ENCODE assay signal across 23 cellular contexts in the genomic region with DNA sequence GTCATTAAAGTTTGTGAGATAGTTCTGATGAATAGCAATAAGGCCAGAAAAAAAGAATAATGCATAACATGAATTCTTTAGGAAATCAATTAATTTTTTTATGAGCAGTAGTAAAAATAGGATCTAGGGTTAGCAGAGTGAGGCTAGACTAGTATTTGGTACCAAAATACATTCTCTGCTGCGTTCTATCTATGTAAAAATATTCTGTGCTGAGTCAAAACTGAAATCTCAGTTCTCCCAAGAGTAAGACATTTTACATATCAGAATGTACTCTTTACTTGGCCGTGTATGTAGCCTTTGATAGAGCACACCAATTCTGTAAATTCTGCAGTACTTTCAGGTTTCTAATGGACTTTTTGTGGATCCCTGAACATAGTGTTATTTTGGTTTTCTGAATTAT.
DNase-seq lines count a peak whose midpoint lies in the region; ATAC-seq and TF ChIP-seq lines count a peak whose summit lies in the region.
"Had no signal": no experiment of that assay in that cellular context is flagged by ENCODE, and none has a peak within 500 bp of the region (broad histone marks: within the 10 kb centered on the region; RNA-seq: fewer than 3 reads in every experiment).

No MANE protein-coding gene starts in this region.

- H3K9ac ChIP-seq in MM.1S (ENCODE audit: low read length): no peak overlapping the region

- H3K9me2 ChIP-seq in MM.1S (replicated peaks; ENCODE audit: insufficient read depth, low read length): no peaks in the 10 kb centered on the region

- no peak overlapping the region for H2AFZ ChIP-seq in MM.1S (ENCODE audit: low read length)

- intact Hi-C loops in upper lobe of right lung (cut with DNase I): no loop called here
- intact Hi-C loops in cardiac septum (cut with DNase I): no loop called here

- no peaks in the 10 kb centered on the region for H3F3A ChIP-seq in MM.1S (ENCODE audit: insufficient read depth, low read length)

- peak overlapping the region; percentile 15; the same call in 1 of the 2 replicates for H3K4me2 ChIP-seq in MM.1S (ENCODE audit: low read depth, low read length)

- H3K27ac ChIP-seq in MM.1S (ENCODE audit: low read length) (no peak overlapping the region), upper lobe of right lung (no peak overlapping the region)

- H3K9me3 ChIP-seq in MM.1S (replicated peaks; ENCODE audit: insufficient read depth, low read length) (no peaks in the 10 kb centered on the region), upper lobe of right lung (no peaks in the 10 kb centered on the region)

- H3K79me2 ChIP-seq in MM.1S (ENCODE audit: low read length): no peaks in the 10 kb centered on the region

- H3K36me3 ChIP-seq in MM.1S (replicated peaks; ENCODE audit: insufficient read depth, low read length) (no peaks in the 10 kb centered on the region), upper lobe of right lung (no peaks in the 10 kb centered on the region)

- TF ChIP-seq CTCF in MM.1S (IDR thresholded peaks at IDR 0.05; ENCODE audit: low read length) (no peak), foreskin fibroblast (IDR thresholded peaks at IDR 0.05; ENCODE audit: low read depth, low read length) (no peak), upper lobe of right lung (IDR thresholded peaks at IDR 0.05) (no peak)

- no peaks in the 10 kb centered on the region for H4K20me1 ChIP-seq in MM.1S (ENCODE audit: insufficient read depth, low read length)

- H3K27me3 ChIP-seq in MM.1S (replicated peaks; ENCODE audit: insufficient read depth, low read length): no peaks in the 10 kb centered on the region
- H3K27me3 ChIP-seq in upper lobe of right lung: no peaks in the 10 kb centered on the region

- H3K4me3 ChIP-seq in MM.1S (ENCODE audit: low read length) (no peak overlapping the region), foreskin fibroblast (ENCODE audit: low read depth in 1 of 2, low read length in 2 of 2) (no peak overlapping the region), upper lobe of right lung (no peak overlapping the region)

- peak; percentile 82 for ATAC-seq in GM18505 (IDR thresholded peaks at IDR 0.05; ENCODE audit: unreplicated experiment)
- peak; percentile 89 for ATAC-seq in GM21360 (IDR thresholded peaks at IDR 0.05; ENCODE audit: unreplicated experiment)
- peak; percentile 87 for ATAC-seq in HG02885 (IDR thresholded peaks at IDR 0.05; ENCODE audit: poor library complexity, unreplicated experiment)
- no peak for ATAC-seq in upper lobe of right lung
- ATAC-seq: activated CD8-positive, alpha-beta T cell treated with anti-CD3 and anti-CD28 coated beads for 36 hours; natural killer cell; T-helper 17 cell; WTC11 had no signal

- peak; percentile 29 for DNase-seq in MM.1S
- DNase-seq in hepatic stellate cell (ENCODE audit: low spot score): no peak
- no peak for DNase-seq in foreskin fibroblast
- no peak for DNase-seq in upper lobe of right lung
- DNase-seq in cardiac septum (ENCODE audit: low spot score): no peak
- DNase-seq: activated CD8-positive, alpha-beta T cell treated with anti-CD3 and anti-CD28 coated beads for 36 hours; activated naive CD8-positive, alpha-beta T cell treated with anti-CD3 and anti-CD28 coated beads for 36 hours; CD4-positive, CD25-positive, alpha-beta regulatory T cell; GDM1; H9; kidney; mesenchymal stem cell; MV-4-11; natural killer cell; NCI-H2081; NCI-H524; SHP77 treated with DMSO at 0.1 percent for 48 hours; stimulated activated CD4-positive, alpha-beta T cell treated with anti-CD3 and anti-CD28 coated beads, Interleukin-1b, Interleukin-23, amount 100 ng/mL, for 48 hours; T-helper 17 cell had no signal

- H3K4me1 ChIP-seq in MM.1S (ENCODE audit: low read length): peaks cover 34% of the 10 kb centered on the region
- H3K4me1 ChIP-seq in upper lobe of right lung: no peaks in the 10 kb centered on the region

- no peak for TF ChIP-seq POLR2A in GM18505 (IDR thresholded peaks at IDR 0.05; ENCODE audit: borderline replicate concordance, extremely low read depth, insufficient read depth, insufficient read length)
